Comparison of ENCODE assay signal across 16 cellular contexts in the genomic region with DNA sequence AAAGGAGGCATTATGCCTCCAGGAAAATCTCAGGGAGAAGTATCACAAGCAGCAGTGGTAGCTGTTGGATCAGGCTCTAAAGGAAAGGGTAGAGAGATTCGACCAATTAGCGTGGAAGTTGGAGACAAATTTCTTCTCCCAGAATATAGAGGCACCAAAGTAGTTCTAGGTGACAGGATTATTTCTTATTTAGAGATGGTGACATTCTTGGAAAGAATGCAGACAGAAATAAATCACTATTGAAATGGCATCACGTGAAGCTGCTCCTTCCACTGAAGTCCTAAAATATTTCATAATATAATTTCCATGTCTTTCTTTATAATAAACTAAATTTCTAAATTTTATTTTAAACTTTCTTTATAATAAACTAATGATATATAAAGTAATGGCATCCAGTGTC.
DNase-seq lines count a peak whose midpoint lies in the region; ATAC-seq and TF ChIP-seq lines count a peak whose summit lies in the region.
"Had no signal": no experiment of that assay in that cellular context is flagged by ENCODE, and none has a peak within 500 bp of the region (broad histone marks: within the 10 kb centered on the region; RNA-seq: fewer than 3 reads in every experiment).

No MANE protein-coding gene starts in this region.

- ATAC-seq in HG03565 (IDR thresholded peaks at IDR 0.05; ENCODE audit: unreplicated experiment): no peak
- ATAC-seq: natural killer cell; stimulated activated effector memory CD8-positive, alpha-beta T cell treated with anti-CD3 and anti-CD28 coated beads, Interleukin-12 subunit alpha, Interleukin-12 subunit beta, amount 100 ng/mL, for 72 hours had no signal

- H3K9ac ChIP-seq in HUES6 (ENCODE audit: low read length): no peak overlapping the region
- H3K9ac ChIP-seq in muscle layer of colon (ENCODE audit: low read length): peak overlapping the region; percentile 29
- peak overlapping the region in 2 of 5 donors; percentile 32 to 63 for H3K9ac ChIP-seq in subcutaneous abdominal adipose tissue (ENCODE audit: low read length in 5 of 5)

- intact Hi-C loops in dorsolateral prefrontal cortex (cut with DNase I): no loop called here

- peak overlapping the region; percentile 9; the same call in 1 of the 2 replicates for H3K4me3 ChIP-seq in HUES6 (ENCODE audit: low read depth, low read length)
- no peak overlapping the region for H3K4me3 ChIP-seq in dorsolateral prefrontal cortex
- H3K4me3 ChIP-seq in muscle layer of colon (ENCODE audit: low read depth in 1 of 2, low read length in 2 of 2): no peak overlapping the region
- H3K4me3 ChIP-seq in subcutaneous abdominal adipose tissue (ENCODE audit: low read depth in 1 of 5, low read length in 5 of 5): no peak overlapping the region

- DNase-seq in dorsolateral prefrontal cortex (no peak), inferior parietal cortex (ENCODE audit: extremely low spot score) (no peak), NCI-H510A (lab: John Stamatoyannopoulos, UW) (no peak), KBM-7 (no peak)
- DNase-seq: activated CD4-positive, alpha-beta T cell treated with anti-CD3 and anti-CD28 coated beads, Interleukin-2, amount 10 ng/mL, durations not matched to agents 24 days and 14 days; activated CD8-positive, alpha-beta memory T cell treated with anti-CD3 and anti-CD28 coated beads, Interleukin-2, amount 50 U/mL, for 4 hours; activated naive CD4-positive, alpha-beta T cell; natural killer cell; NCI-H2029; NCI-H446 treated with DMSO at 0.1 percent for 48 hours; posterior cingulate gyrus had no signal

- no peaks in the 10 kb centered on the region for H3K27me3 ChIP-seq in HUES6 (ENCODE audit: control insufficient read depth, insufficient read depth, low read length)
- H3K27me3 ChIP-seq in dorsolateral prefrontal cortex: no peaks in the 10 kb centered on the region
- H3K27me3 ChIP-seq in muscle layer of colon (ENCODE audit: control insufficient read depth in 1 of 2, insufficient read depth in 2 of 2, low read length in 2 of 2): no peaks in the 10 kb centered on the region
- H3K27me3 ChIP-seq in subcutaneous abdominal adipose tissue (ENCODE audit: control insufficient read depth in 5 of 5, insufficient read depth in 4 of 5, low read length in 5 of 5): no peaks in the 10 kb centered on the region

- peak overlapping the region; percentile 30; the same call in 1 of the 2 replicates for H3K27ac ChIP-seq in HUES6 (ENCODE audit: low read depth, low read length)
- peak overlapping the region in 52 of 59 donors; percentile 22 to 95 (median 83) for H3K27ac ChIP-seq in dorsolateral prefrontal cortex
- H3K27ac ChIP-seq in muscle layer of colon (ENCODE audit: low read depth, low read length): peak overlapping the region; percentile 83
- H3K27ac ChIP-seq in subcutaneous abdominal adipose tissue (ENCODE audit: low read depth, low read length): peak overlapping the region; percentile 86

- H3K36me3 ChIP-seq in HUES6 (ENCODE audit: control insufficient read depth, insufficient read depth, low read length) (peaks cover 5% of the 10 kb centered on the region; the same call in 1 of the 2 replicates), muscle layer of colon (ENCODE audit: insufficient read depth, low read length) (peaks cover 4% of the 10 kb centered on the region), subcutaneous abdominal adipose tissue (ENCODE audit: control insufficient read depth in 5 of 5, insufficient read depth in 5 of 5, low read length in 5 of 5) (peaks cover 0 to 22% (median 4%) of the 10 kb centered on the region in 5 donors)

- H3K9me3 ChIP-seq in HUES6 (ENCODE audit: control insufficient read depth, insufficient read depth, low read depth, low read length) (no peaks in the 10 kb centered on the region), muscle layer of colon (ENCODE audit: low read length) (no peaks in the 10 kb centered on the region), subcutaneous abdominal adipose tissue (ENCODE audit: control insufficient read depth in 5 of 5, low read length in 5 of 5) (no peaks in the 10 kb centered on the region)

- TF ChIP-seq CTCF in dorsolateral prefrontal cortex (IDR thresholded peaks at IDR 0.05 in 54 of 56, conservative IDR thresholded peaks at IDR 0.05 in 2 of 56; ENCODE audit: low read depth in 1 of 56, partially characterized antibody in 56 of 56): no peak

- in situ Hi-C loops in KBM-7 (cut with MboI; ENCODE audit: low pct_unique_long_range_greater_than_20kb, low sequenced_read_pairs): no loop called here

- H3K4me1 ChIP-seq in HUES6 (ENCODE audit: control insufficient read depth, insufficient read depth, low read length) (peaks cover 71% of the 10 kb centered on the region), muscle layer of colon (ENCODE audit: insufficient read depth, low read length) (peaks cover 92% of the 10 kb centered on the region), subcutaneous abdominal adipose tissue (ENCODE audit: control insufficient read depth in 5 of 5, insufficient read depth in 5 of 5, low read length in 5 of 5) (peaks cover 14 to 91% (median 68%) of the 10 kb centered on the region in 5 donors)

Comparison
In these comparisons a context has a peak if more than half of its experiments do, and no peak if none do; other contexts are left out.
1. H3K27ac ChIP-seq: peak in every context shown above with its lines; median percentile 86 in subcutaneous abdominal adipose tissue; 83 in dorsolateral prefrontal cortex; 83 in muscle layer of colon; 30 in HUES6.